In the genomic region with DNA sequence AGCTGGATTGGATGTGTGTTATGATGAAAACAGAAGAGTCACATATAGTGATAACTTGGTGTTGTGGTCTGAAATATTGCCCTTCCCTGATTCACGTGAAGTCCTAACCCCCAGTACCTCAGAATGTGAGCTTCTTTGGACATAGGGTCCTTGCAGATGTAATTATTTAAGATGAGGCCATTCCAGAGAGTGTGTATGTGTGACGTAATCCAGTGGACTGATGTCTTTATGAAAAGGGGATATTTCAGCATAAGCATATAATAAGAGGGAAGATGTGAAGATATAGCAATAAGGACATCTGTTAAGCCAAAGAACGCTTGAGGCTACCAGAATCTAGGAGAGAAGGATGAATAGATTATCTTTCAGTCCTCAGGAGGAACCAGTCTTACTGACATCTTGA, we compare ENCODE assay signal across 1 cellular context.
TF ChIP-seq lines count a peak whose summit lies in the region.

No MANE protein-coding gene starts in this region.

TF ChIP-seq in IMR-90, 13 proteins besides CTCF, POLR2A, EP300 and RAD21:
- peak; percentile 27; the same call in 1 of the 2 replicates for TF ChIP-seq CEBPB (IDR thresholded peaks at IDR 0.05; ENCODE audit: low read depth, low read length)
- TF ChIP-seq, protein P1, sequence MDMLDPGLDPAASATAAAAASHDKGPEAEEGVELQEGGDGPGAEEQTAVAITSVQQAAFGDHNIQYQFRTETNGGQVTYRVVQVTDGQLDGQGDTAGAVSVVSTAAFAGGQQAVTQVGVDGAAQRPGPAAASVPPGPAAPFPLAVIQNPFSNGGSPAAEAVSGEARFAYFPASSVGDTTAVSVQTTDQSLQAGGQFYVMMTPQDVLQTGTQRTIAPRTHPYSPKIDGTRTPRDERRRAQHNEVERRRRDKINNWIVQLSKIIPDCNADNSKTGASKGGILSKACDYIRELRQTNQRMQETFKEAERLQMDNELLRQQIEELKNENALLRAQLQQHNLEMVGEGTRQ (IDR thresholded peaks at IDR 0.05; ENCODE audit: low read depth, low read length): no peak
